Comparison of ENCODE assay signal across 1 cellular context in the genomic region with DNA sequence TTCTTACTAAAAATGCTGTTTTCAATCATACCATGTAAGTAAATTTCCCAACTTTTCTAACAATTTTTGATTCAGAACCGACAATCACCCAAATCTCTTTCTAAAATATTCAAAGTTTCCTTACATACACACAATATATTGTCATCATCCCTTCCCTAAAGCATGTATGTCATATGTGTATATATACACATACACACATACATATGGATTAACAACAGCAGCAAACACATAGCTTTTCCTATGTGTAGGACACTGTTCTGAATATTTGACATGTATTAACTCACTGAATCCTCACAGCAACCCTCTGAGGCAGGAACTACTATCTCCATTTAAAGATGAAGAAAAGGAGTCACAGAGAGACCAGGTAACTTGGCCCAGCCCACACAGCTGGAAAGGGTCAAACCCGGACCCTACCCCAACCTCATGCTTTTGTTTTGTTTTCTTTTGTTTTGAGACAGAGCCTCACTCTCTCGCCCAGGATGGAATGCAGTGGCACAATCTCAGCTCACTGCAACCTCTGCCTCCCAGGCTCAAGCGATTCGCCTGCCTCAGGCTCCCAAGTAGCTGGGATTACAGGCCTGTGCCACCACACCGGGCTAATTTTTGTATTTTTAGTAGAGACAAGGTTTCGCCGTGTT.
TF ChIP-seq lines count a peak whose summit lies in the region.

No MANE protein-coding gene starts in this region.

TF ChIP-seq in GM23338, 12 proteins besides CTCF, POLR2A, EP300 and RAD21 (continued from another document):
- TF ChIP-seq REST (IDR thresholded peaks at IDR 0.05; ENCODE audit: unreplicated experiment) (no peak), ZNF331 (CRISPR knock-in tag; IDR thresholded peaks at IDR 0.05; ENCODE audit: low read depth) (peak; percentile 21; the same call in 1 of the 2 replicates), STAT1 (IDR thresholded peaks at IDR 0.05; ENCODE audit: unreplicated experiment) (no peak)
- TF ChIP-seq, protein P1, sequence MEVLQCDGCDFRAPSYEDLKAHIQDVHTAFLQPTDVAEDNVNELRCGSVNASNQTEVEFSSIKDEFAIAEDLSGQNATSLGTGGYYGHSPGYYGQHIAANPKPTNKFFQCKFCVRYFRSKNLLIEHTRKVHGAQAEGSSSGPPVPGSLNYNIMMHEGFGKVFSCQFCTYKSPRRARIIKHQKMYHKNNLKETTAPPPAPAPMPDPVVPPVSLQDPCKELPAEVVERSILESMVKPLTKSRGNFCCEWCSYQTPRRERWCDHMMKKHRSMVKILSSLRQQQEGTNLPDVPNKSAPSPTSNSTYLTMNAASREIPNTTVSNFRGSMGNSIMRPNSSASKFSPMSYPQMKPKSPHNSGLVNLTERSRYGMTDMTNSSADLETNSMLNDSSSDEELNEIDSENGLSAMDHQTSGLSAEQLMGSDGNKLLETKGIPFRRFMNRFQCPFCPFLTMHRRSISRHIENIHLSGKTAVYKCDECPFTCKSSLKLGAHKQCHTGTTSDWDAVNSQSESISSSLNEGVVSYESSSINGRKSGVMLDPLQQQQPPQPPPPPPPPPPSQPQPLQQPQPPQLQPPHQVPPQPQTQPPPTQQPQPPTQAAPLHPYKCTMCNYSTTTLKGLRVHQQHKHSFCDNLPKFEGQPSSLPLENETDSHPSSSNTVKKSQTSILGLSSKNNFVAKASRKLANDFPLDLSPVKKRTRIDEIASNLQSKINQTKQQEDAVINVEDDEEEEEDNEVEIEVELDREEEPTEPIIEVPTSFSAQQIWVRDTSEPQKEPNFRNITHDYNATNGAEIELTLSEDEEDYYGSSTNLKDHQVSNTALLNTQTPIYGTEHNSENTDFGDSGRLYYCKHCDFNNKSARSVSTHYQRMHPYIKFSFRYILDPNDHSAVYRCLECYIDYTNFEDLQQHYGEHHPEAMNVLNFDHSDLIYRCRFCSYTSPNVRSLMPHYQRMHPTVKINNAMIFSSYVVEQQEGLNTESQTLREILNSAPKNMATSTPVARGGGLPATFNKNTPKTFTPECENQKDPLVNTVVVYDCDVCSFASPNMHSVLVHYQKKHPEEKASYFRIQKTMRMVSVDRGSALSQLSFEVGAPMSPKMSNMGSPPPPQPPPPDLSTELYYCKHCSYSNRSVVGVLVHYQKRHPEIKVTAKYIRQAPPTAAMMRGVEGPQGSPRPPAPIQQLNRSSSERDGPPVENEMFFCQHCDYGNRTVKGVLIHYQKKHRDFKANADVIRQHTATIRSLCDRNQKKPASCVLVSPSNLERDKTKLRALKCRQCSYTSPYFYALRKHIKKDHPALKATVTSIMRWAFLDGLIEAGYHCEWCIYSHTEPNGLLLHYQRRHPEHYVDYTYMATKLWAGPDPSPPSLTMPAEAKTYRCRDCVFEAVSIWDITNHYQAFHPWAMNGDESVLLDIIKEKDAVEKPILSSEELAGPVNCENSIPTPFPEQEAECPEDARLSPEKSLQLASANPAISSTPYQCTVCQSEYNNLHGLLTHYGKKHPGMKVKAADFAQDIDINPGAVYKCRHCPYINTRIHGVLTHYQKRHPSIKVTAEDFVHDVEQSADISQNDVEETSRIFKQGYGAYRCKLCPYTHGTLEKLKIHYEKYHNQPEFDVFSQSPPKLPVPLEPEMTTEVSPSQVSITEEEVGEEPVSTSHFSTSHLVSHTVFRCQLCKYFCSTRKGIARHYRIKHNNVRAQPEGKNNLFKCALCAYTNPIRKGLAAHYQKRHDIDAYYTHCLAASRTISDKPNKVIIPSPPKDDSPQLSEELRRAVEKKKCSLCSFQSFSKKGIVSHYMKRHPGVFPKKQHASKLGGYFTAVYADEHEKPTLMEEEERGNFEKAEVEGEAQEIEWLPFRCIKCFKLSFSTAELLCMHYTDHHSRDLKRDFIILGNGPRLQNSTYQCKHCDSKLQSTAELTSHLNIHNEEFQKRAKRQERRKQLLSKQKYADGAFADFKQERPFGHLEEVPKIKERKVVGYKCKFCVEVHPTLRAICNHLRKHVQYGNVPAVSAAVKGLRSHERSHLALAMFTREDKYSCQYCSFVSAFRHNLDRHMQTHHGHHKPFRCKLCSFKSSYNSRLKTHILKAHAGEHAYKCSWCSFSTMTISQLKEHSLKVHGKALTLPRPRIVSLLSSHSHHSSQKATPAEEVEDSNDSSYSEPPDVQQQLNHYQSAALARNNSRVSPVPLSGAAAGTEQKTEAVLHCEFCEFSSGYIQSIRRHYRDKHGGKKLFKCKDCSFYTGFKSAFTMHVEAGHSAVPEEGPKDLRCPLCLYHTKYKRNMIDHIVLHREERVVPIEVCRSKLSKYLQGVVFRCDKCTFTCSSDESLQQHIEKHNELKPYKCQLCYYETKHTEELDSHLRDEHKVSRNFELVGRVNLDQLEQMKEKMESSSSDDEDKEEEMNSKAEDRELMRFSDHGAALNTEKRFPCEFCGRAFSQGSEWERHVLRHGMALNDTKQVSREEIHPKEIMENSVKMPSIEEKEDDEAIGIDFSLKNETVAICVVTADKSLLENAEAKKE (CRISPR knock-in tag; IDR thresholded peaks at IDR 0.05): peak; percentile 42; the same call in 1 of the 2 replicates
